Comparison of ENCODE assay signal across 19 cellular contexts in the genomic region with DNA sequence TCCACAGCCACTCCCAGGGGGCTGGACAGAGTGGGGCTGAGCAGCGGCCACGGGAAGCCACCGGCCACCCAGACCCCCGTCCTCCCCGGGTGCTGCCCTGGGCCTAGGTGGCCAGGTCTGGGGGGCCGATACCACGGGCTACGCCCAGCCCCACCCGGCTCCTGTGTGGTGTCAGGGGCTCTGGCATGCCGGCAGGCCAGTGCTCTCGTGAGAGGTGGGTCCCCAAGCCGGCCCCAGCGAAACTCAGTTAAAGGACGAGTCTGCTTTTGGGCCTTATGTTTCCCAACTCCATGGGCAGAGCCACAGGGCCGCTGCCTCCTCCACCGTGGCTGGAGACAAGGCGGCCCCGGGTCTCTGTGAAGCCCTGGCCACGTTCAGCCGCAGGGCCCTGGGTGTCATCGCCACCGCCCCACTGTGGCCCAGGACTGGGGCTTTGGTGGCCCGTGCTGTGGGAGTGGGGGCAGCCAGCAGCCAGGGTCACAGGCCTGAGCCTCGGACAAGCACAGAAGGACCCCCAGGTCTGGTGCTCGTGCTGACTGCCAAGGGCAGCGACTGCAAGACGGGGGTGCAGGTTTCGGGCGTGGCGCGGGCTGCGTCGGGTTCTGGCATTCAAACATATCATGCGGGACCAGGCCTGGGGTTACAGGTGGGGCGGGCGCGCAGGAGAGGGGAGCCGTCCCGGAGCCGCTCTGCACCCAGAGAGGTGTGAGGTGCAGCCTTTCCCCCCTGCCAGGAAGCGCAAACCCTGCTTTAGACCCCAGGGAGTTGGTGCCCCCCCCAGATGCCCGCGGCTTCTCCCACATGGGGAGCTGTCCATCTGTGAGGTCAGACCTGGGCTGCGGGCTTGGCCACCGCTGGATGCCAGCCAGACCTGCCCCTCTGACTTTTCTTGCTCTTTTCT. TPM values are rescaled to one million over a fixed set of nuclear protein-coding genes. Genes with fewer than 3 reads are reported as not detected.
A peak's percentile ranks its signal among the peaks of the same experiment; 100 is the strongest.
DNase-seq lines count a peak whose midpoint lies in the region; ATAC-seq, FAIRE-seq and TF ChIP-seq lines count a peak whose summit lies in the region.
"Had no signal": no experiment of that assay in that cellular context is flagged by ENCODE, and none has a peak within 500 bp of the region (broad histone marks: within the 10 kb centered on the region; RNA-seq: fewer than 3 reads in every experiment).

No MANE protein-coding gene starts in this region.

- H3K27ac ChIP-seq in H1 (ENCODE audit: low read depth, low read length) (no peak overlapping the region), mucosa of rectum (ENCODE audit: low read depth in 2 of 2, low read length in 2 of 2) (peak overlapping the region; percentile 94 to 96)
- H3K27ac ChIP-seq: A549 had no signal

- H3K36me3 Mint-ChIP-seq in Calu3 (ENCODE audit: insufficient read depth, unreplicated experiment): peaks cover 43% of the 10 kb centered on the region

- TF ChIP-seq CTCF in Calu3 (IDR thresholded peaks at IDR 0.05; ENCODE audit: unreplicated experiment): no peak
- no peak for TF ChIP-seq CTCF in H1 (IDR thresholded peaks at IDR 0.05; ENCODE audit: control extremely low read depth in 1 of 3, insufficient read depth in 1 of 3, low read depth in 1 of 3, low read length in 3 of 3)
- no peak for TF ChIP-seq CTCF in retinal pigment epithelial cell (conservative IDR thresholded peaks at IDR 0.05; ENCODE audit: low read depth, low read length)

- H3K79me1 ChIP-seq in H1 (ENCODE audit: low read depth, low read length): no peaks in the 10 kb centered on the region

- H2BK20ac ChIP-seq in H1 (ENCODE audit: low read length): no peak overlapping the region

- no peak overlapping the region for H2AK5ac ChIP-seq in H1 (ENCODE audit: low read depth, low read length)

- no peak overlapping the region for H2BK120ac ChIP-seq in H1 (replicated peaks; ENCODE audit: low read depth, low read length)

- no peak overlapping the region for H2AFZ ChIP-seq in H1 (ENCODE audit: low read length)

- POLR2A ChIA-PET in H1 (lab: Charles Lee; ENCODE audit: partially characterized antibody): interaction anchor here (0.7 kb wide), 1 partner anchor 87 kb away, joined by 3 read pairs; no protein-coding TSS in a partner anchor

- H3K4me2 ChIP-seq in H1 (ENCODE audit: insufficient read depth in 1 of 2, low read depth in 2 of 2, low read length in 2 of 2): no peak overlapping the region
- H3K4me2 ChIP-seq: A549 had no signal

- H3K4me1 Mint-ChIP-seq in Calu3 (ENCODE audit: low read depth, unreplicated experiment): peaks cover 19% of the 10 kb centered on the region
- H3K4me1 Mint-ChIP-seq: CD14-positive monocyte had no signal

- 92% methylated on average over 34 of the region's 45 CpGs; no CpG with 5 or more reads in 1 of the 2 experiments for WGBS in H1 (ENCODE audit: extremely low coverage in 1 of 2, insufficient coverage in 1 of 2, insufficient read length in 1 of 2, insufficient replicate concordance in 2 of 2, low coverage in 1 of 2, low lambda C conversion rate in 2 of 2, missing lambda C conversion rate in 1 of 2), 2 experiments

- no peak overlapping the region for H3K18ac ChIP-seq in H1 (ENCODE audit: extremely low read depth, low read length)

- peak overlapping the region; percentile 39 for H3K27ac Mint-ChIP-seq in Calu3 (ENCODE audit: unreplicated experiment)
- H3K27ac Mint-ChIP-seq: CD14-positive monocyte had no signal

- no peak for TF ChIP-seq EP300 in H1 (IDR thresholded peaks at IDR 0.05; ENCODE audit: borderline replicate concordance in 1 of 2, low read depth in 2 of 2, low read length in 2 of 2)

- H2BK12ac ChIP-seq in H1 (ENCODE audit: low read depth, low read length): 0 out of 2 replicates have a peak overlapping the region, but pooled peaks have one; percentile 39

- H3K4me3 Mint-ChIP-seq in Calu3 (ENCODE audit: low read depth, unreplicated experiment): peak overlapping the region; percentile 78
- H3K4me3 Mint-ChIP-seq: CD14-positive monocyte had no signal

- H3K27me3 Mint-ChIP-seq in Calu3 (ENCODE audit: unreplicated experiment): no peaks in the 10 kb centered on the region

- peaks cover 0 to 5% (median 0%) of the 10 kb centered on the region in 4 experiments; a peak in 3 of 7 replicates for H3K4me1 ChIP-seq in H1 (replicated peaks in 1 of 4; ENCODE audit: control insufficient read depth in 3 of 4, insufficient read depth in 4 of 4, low read length in 3 of 4)
- H3K4me1 ChIP-seq in mucosa of rectum (ENCODE audit: control insufficient read depth in 2 of 2, insufficient read depth in 2 of 2, low read length in 2 of 2): peaks cover 29 to 66% of the 10 kb centered on the region in 2 donors
- H3K4me1 ChIP-seq: A549 had no signal

- no peak for FAIRE-seq in H1 (lab: Jason Lieb, UNC)
- FAIRE-seq: A549, GM12878, RCC 7860 had no signal

- no peak for TF ChIP-seq RAD21 in H1 (IDR thresholded peaks at IDR 0.05 in 1 of 2, conservative IDR thresholded peaks at IDR 0.05 in 1 of 2; ENCODE audit: low read depth in 2 of 2, low read length in 2 of 2)

- no peak overlapping the region for H3K4ac ChIP-seq in H1 (replicated peaks; ENCODE audit: insufficient read length, low read depth, low read length)

- H3K23ac ChIP-seq in H1 (ENCODE audit: insufficient read length): no peak overlapping the region

- no peak for TF ChIP-seq POLR2A in H1 (IDR thresholded peaks at IDR 0.05; ENCODE audit: control extremely low read depth in 1 of 2, low read depth in 2 of 2, low read length in 2 of 2)

- ATAC-seq in GM21447 (IDR thresholded peaks at IDR 0.05; ENCODE audit: unreplicated experiment) (no peak), GM21529 (IDR thresholded peaks at IDR 0.05; ENCODE audit: unreplicated experiment) (no peak), GM18511 (IDR thresholded peaks at IDR 0.05; ENCODE audit: unreplicated experiment) (no peak)
- ATAC-seq: A549, GM12878 had no signal

- no peak overlapping the region for H3K14ac ChIP-seq in H1 (ENCODE audit: insufficient read length)

- H3K27me3 ChIP-seq in H1 (replicated peaks in 1 of 4; ENCODE audit: control insufficient read depth in 3 of 4, extremely low read depth in 1 of 4, insufficient read depth in 3 of 4, low read length in 3 of 4): no peaks in the 10 kb centered on the region
- H3K27me3 ChIP-seq in mucosa of rectum (ENCODE audit: control insufficient read depth in 2 of 2, insufficient read depth in 2 of 2, low read length in 2 of 2): no peaks in the 10 kb centered on the region

- intact Hi-C loops in Calu3 (cut with micrococcal nuclease; ENCODE audit: unreplicated experiment): no loop called here

- H3K36me3 ChIP-seq in H1 (ENCODE audit: control insufficient read depth in 2 of 4, insufficient read depth in 4 of 4, low read length in 3 of 4) (no peaks in the 10 kb centered on the region), mucosa of rectum (ENCODE audit: control insufficient read depth in 2 of 2, insufficient read depth in 2 of 2, low read length in 2 of 2) (no peaks in the 10 kb centered on the region)

- CTCF ChIA-PET in Calu3 (lab: Charles Lee) (no interaction called here), H1 (lab: Charles Lee; ENCODE audit: partially characterized antibody) (interaction anchor here (1.0 to 1.6 kb wide), 3 partner anchors 79 to 220 kb away, joined by 3 to 5 read pairs (median 4); a partner anchor contains a TSS)

- H3K4me3 ChIP-seq in H1 (ENCODE audit: extremely low read depth in 1 of 4, insufficient read depth in 2 of 4, low read depth in 3 of 4, low read length in 4 of 4): no peak overlapping the region
- H3K4me3 ChIP-seq in mucosa of rectum (ENCODE audit: low read length in 2 of 2): peak overlapping the region; percentile 70 to 72
- peak overlapping the region; percentile 31 for H3K4me3 ChIP-seq in retinal pigment epithelial cell (ENCODE audit: low read length)
- H3K4me3 ChIP-seq: A549, GM12878 had no signal

- H3K79me2 ChIP-seq in H1 (ENCODE audit: control insufficient read depth in 1 of 2, insufficient read depth in 2 of 2, low read length in 2 of 2): no peaks in the 10 kb centered on the region

- H4K91ac ChIP-seq in H1 (replicated peaks; ENCODE audit: insufficient read length, low read length): no peak overlapping the region

- H4K20me1 ChIP-seq in H1 (replicated peaks in 1 of 2; ENCODE audit: control insufficient read depth in 1 of 2, insufficient read depth in 2 of 2, low read length in 2 of 2): peaks cover 0 to 3% of the 10 kb centered on the region in 2 experiments

- no peaks in the 10 kb centered on the region for H3K9me3 Mint-ChIP-seq in Calu3 (ENCODE audit: low read depth, unreplicated experiment)

- BruUV-seq in Calu3 (replicated peaks; lab: Mats Ljungman, UMichigan): TSS peak; percentile 19

- H3K9ac ChIP-seq in H1 (replicated peaks in 1 of 4; ENCODE audit: extremely low read depth in 1 of 4, low read depth in 3 of 4, low read length in 3 of 4) (no peak overlapping the region), mucosa of rectum (ENCODE audit: low read depth in 1 of 2, low read length in 2 of 2) (peak overlapping the region; percentile 85 to 91)

- no peak overlapping the region for H4K5ac ChIP-seq in H1 (ENCODE audit: insufficient read length, low read depth, low read length)

- H2BK15ac ChIP-seq in H1 (ENCODE audit: low read length): no peak overlapping the region

- no peak for DNase-seq in Calu3
- DNase-seq in H1 (ENCODE audit: low read depth in 1 of 2, low spot score in 2 of 2): no peak
- DNase-seq in retinal pigment epithelial cell (ENCODE audit: low read depth): no peak
- DNase-seq: DMS79, Kasumi-1, NCI-H2029, NCI-H2171 treated with DMSO at 0.1 percent for 48 hours, NCI-H510A treated with DMSO at 0.1 percent for 48 hours, SHP77 treated with DMSO at 0.1 percent for 48 hours had no signal

- H4K8ac ChIP-seq in H1 (ENCODE audit: extremely low read depth, insufficient read depth, low read length): peak overlapping the region; percentile 83

- H3K23me2 ChIP-seq in H1 (ENCODE audit: low read depth, low read length): no peaks in the 10 kb centered on the region

- H3K56ac ChIP-seq in H1 (replicated peaks; ENCODE audit: insufficient read length, low read depth, low read length): no peak overlapping the region

- H3K9me3 ChIP-seq in H1 (ENCODE audit: insufficient read depth in 2 of 2, low read depth in 1 of 2, low read length in 1 of 2): peaks cover 0 to 8% of the 10 kb centered on the region in 2 experiments; a peak in 1 of 4 replicates
- H3K9me3 ChIP-seq in mucosa of rectum (ENCODE audit: control insufficient read depth in 2 of 2, low read length in 2 of 2): no peaks in the 10 kb centered on the region
- H3K9me3 ChIP-seq: A549 had no signal

- no peak overlapping the region for H2BK5ac ChIP-seq in H1 (ENCODE audit: low read depth, low read length)

RNA-seq across cellular contexts. Expression of a gene that starts 11.9 kb away (rescaled TPM):
- 32.4 and 34.7 TPM in 2 replicates for total RNA-seq in Calu3 (2022)
- total RNA-seq in H1 (2021; fragmentation: NEBNext Ultra II Directional; extraction: Animal tissue kit (Norgen Biotek cat#: 25700)): 10.9 and 12.4 TPM in 2 replicates
- 10.0 and 15.7 TPM in 2 replicates for polyA plus RNA-seq in H1 (2011; rRNA removed)
- polyA plus RNA-seq in H1 (2011; cell fraction: cytosol; rRNA removed): 11.1 TPM
- polyA plus RNA-seq in H1 (2011; cell fraction: nucleus; rRNA removed): 45.2 TPM
- polyA plus RNA-seq in H1 (2012, experiment 1 of 2): 6.7 to 11.8 TPM (median 10.8 TPM) in 4 replicates
- polyA plus RNA-seq in H1 (2012, experiment 2 of 2): 9.1 TPM
- 8.9 TPM for polyA plus RNA-seq in H1 (2013, experiment 1 of 2)
- 8.4 TPM for polyA plus RNA-seq in H1 (2013, experiment 2 of 2)
- 2.8 and 4.3 TPM in 2 replicates for polyA minus RNA-seq in H1 (2011; rRNA and poly(A)+ RNA removed)
- 5.1 TPM for polyA minus RNA-seq in H1 (2011; cell fraction: cytosol; rRNA and poly(A)+ RNA removed)
- 14.2 TPM for polyA minus RNA-seq in H1 (2011; cell fraction: nucleus; rRNA and poly(A)+ RNA removed)

RNA-seq across cellular contexts. Expression of a gene that starts 45.9 kb away (rescaled TPM):
- total RNA-seq in Calu3 (2022): 2.4 and 3.5 TPM in 2 replicates
- 1.6 and 1.7 TPM in 2 replicates for total RNA-seq in H1 (2021; fragmentation: NEBNext Ultra II Directional; extraction: Animal tissue kit (Norgen Biotek cat#: 25700))
- 1.1 and 2.0 TPM in 2 replicates for polyA plus RNA-seq in H1 (2011; rRNA removed)
- polyA plus RNA-seq in H1 (2011; cell fraction: cytosol; rRNA removed): 1.0 TPM
- polyA plus RNA-seq in H1 (2011; cell fraction: nucleus; rRNA removed): 3.8 TPM
- 0.94 to 4.7 TPM (median 1.1 TPM) in 4 replicates for polyA plus RNA-seq in H1 (2012, experiment 1 of 2)
- polyA plus RNA-seq in H1 (2012, experiment 2 of 2): 0.24 TPM
- 0.73 TPM for polyA plus RNA-seq in H1 (2013, experiment 1 of 2)
- polyA plus RNA-seq in H1 (2013, experiment 2 of 2): 0.55 TPM
- polyA minus RNA-seq in H1 (2011; rRNA and poly(A)+ RNA removed): 0.51 and 1.3 TPM in 2 replicates
- polyA minus RNA-seq in H1 (2011; cell fraction: cytosol; rRNA and poly(A)+ RNA removed): not detected
- polyA minus RNA-seq in H1 (2011; cell fraction: nucleus; rRNA and poly(A)+ RNA removed): 1.5 TPM
- total RNA-seq: G401, GM12878, H4 had no signal
- polyA plus RNA-seq: A549, GM12878 had no signal

RNA-seq across cellular contexts. Expression of a gene that starts 53.7 kb away (rescaled TPM):
- total RNA-seq in Calu3 (2022): 5.0 and 5.6 TPM in 2 replicates
- not detected in 2 replicates for total RNA-seq in H1 (2021; fragmentation: NEBNext Ultra II Directional; extraction: Animal tissue kit (Norgen Biotek cat#: 25700))
- not detected in 2 replicates for polyA plus RNA-seq in H1 (2011; rRNA removed)
- polyA plus RNA-seq in H1 (2011; cell fraction: cytosol; rRNA removed): not detected
- polyA plus RNA-seq in H1 (2011; cell fraction: nucleus; rRNA removed): not detected
- polyA plus RNA-seq in H1 (2012, experiment 1 of 2): not detected in 4 replicates
- not detected for polyA plus RNA-seq in H1 (2012, experiment 2 of 2)
- polyA plus RNA-seq in H1 (2013, experiment 1 of 2): 0.02 TPM
- polyA plus RNA-seq in H1 (2013, experiment 2 of 2): not detected
- not detected in 2 replicates for polyA minus RNA-seq in H1 (2011; rRNA and poly(A)+ RNA removed)
- not detected for polyA minus RNA-seq in H1 (2011; cell fraction: cytosol; rRNA and poly(A)+ RNA removed)
- 0.40 TPM for polyA minus RNA-seq in H1 (2011; cell fraction: nucleus; rRNA and poly(A)+ RNA removed)
- total RNA-seq: H4 had no signal
- polyA plus RNA-seq: CD14-positive monocyte, GM12878 had no signal

Comparison
In these comparisons a context has a peak if more than half of its experiments do, and no peak if none do; other contexts are left out.
1. H3K4me3 ChIP-seq: peak in mucosa of rectum (2 of 2) and retinal pigment epithelial cell (single experiment); none in H1 (0 of 4).
2. H3K9ac ChIP-seq: peak in mucosa of rectum (2 of 2); none in H1 (0 of 4).